In the genomic region with DNA sequence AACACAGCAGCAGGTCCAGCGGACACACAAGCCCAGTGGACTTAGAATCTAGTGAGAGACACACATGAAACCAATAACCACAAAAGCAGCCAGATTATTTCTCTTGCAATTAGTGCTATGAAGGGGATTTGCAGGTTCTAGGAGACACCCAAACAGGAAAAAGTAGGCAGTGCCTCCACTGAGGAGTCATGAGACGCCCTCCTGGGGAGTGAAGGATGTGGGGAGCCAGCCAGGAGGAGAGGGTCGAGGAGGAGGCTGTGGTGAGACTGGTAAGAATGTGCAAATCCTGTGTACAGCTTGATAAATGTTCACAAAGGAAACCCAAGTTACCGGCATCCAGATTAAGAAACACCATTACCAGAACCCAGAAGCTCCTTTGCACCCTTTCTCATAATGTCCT, we compare ENCODE assay signal across 17 cellular contexts. TPM values are rescaled to one million over a fixed set of nuclear protein-coding genes. Genes with fewer than 3 reads are reported as not detected.
DNase-seq lines count a peak whose midpoint lies in the region; ATAC-seq and TF ChIP-seq lines count a peak whose summit lies in the region.
"Had no signal": no experiment of that assay in that cellular context is flagged by ENCODE, and none has a peak within 500 bp of the region (broad histone marks: within the 10 kb centered on the region; RNA-seq: fewer than 3 reads in every experiment).

No MANE protein-coding gene starts in this region.

- no peak overlapping the region for H3K4me3 ChIP-seq in neuronal stem cell (ENCODE audit: low read length in 2 of 2)
- H3K4me3 ChIP-seq: BLaER1, GM23248 had no signal

- no peak overlapping the region for H2BK120ac ChIP-seq in neuronal stem cell (ENCODE audit: low read depth, low read length)

- H4K91ac ChIP-seq in neuronal stem cell (ENCODE audit: low read depth, low read length, poor library complexity): no peak overlapping the region

- POLR2A ChIA-PET in activated CD4-positive, alpha-beta T cell treated with anti-CD3 and anti-CD28 coated beads for 36 hours (lab: Charles Lee): no interaction called here
- POLR2A ChIA-PET in WTC11 (lab: Charles Lee): no interaction called here

- no peak overlapping the region for H4K8ac ChIP-seq in neuronal stem cell (ENCODE audit: low read depth, low read length)

- no peaks in the 10 kb centered on the region for H3K9me3 Mint-ChIP-seq in activated CD4-positive, alpha-beta T cell treated with anti-CD3 and anti-CD28 coated beads, Interleukin-2, amount 10 ng/mL, durations not matched to agents 24 days and 14 days
- no peaks in the 10 kb centered on the region for H3K9me3 Mint-ChIP-seq in activated CD4-positive, alpha-beta T cell treated with anti-CD3 and anti-CD28 coated beads for 36 hours (ENCODE audit: low read depth)
- H3K9me3 Mint-ChIP-seq in WTC11: peaks cover 6% of the 10 kb centered on the region

- H3K27me3 ChIP-seq in neuronal stem cell (ENCODE audit: control insufficient read depth in 3 of 3, insufficient read depth in 3 of 3, low read depth in 1 of 3, low read length in 3 of 3): no peaks in the 10 kb centered on the region
- H3K27me3 ChIP-seq: BLaER1 had no signal

- peak overlapping the region; percentile 58 for H3K18ac ChIP-seq in neuronal stem cell (ENCODE audit: low read length)

- peaks cover 1% of the 10 kb centered on the region for H3K27me3 Mint-ChIP-seq in activated CD4-positive, alpha-beta T cell treated with anti-CD3 and anti-CD28 coated beads, Interleukin-2, amount 10 ng/mL, durations not matched to agents 24 days and 14 days
- peaks cover 15% of the 10 kb centered on the region for H3K27me3 Mint-ChIP-seq in activated CD4-positive, alpha-beta T cell treated with anti-CD3 and anti-CD28 coated beads for 36 hours
- H3K27me3 Mint-ChIP-seq in WTC11 (ENCODE audit: low read depth): peaks cover 5% of the 10 kb centered on the region

- no peak for ATAC-seq in activated CD4-positive, alpha-beta T cell treated with anti-CD3 and anti-CD28 coated beads for 36 hours
- ATAC-seq in WTC11: no peak
- ATAC-seq in GM21360 (IDR thresholded peaks at IDR 0.05; ENCODE audit: unreplicated experiment): no peak
- ATAC-seq in GM19455 (IDR thresholded peaks at IDR 0.05; ENCODE audit: unreplicated experiment): no peak
- ATAC-seq: HCT116, HepG2 had no signal

- no CpG with 5 or more reads among the region's 4 CpGs for WGBS in neuronal stem cell (ENCODE audit: extremely low coverage in 2 of 2, insufficient read length in 2 of 2, insufficient replicate concordance in 1 of 2), 2 donors

- H3K4me1 Mint-ChIP-seq in activated CD4-positive, alpha-beta T cell treated with anti-CD3 and anti-CD28 coated beads, Interleukin-2, amount 10 ng/mL, durations not matched to agents 24 days and 14 days: no peaks in the 10 kb centered on the region
- H3K4me1 Mint-ChIP-seq in activated CD4-positive, alpha-beta T cell treated with anti-CD3 and anti-CD28 coated beads for 36 hours: no peaks in the 10 kb centered on the region
- peaks cover 11% of the 10 kb centered on the region for H3K4me1 Mint-ChIP-seq in WTC11
- H3K4me1 Mint-ChIP-seq: CD8-positive, alpha-beta memory T cell had no signal

- H3K4me1 ChIP-seq in neuronal stem cell (ENCODE audit: control insufficient read depth in 2 of 2, insufficient read depth in 1 of 2, low read depth in 1 of 2, low read length in 2 of 2): no peaks in the 10 kb centered on the region
- H3K4me1 ChIP-seq: BLaER1 had no signal

- no peak overlapping the region for H3K9ac ChIP-seq in neuronal stem cell (ENCODE audit: low read depth, low read length, poor library complexity)
- H3K9ac ChIP-seq: BLaER1, GM23248 had no signal

- H2BK5ac ChIP-seq in neuronal stem cell (ENCODE audit: low read length): no peak overlapping the region

- H2BK12ac ChIP-seq in neuronal stem cell (ENCODE audit: low read length): no peak overlapping the region

- no peak overlapping the region for H2AFZ ChIP-seq in neuronal stem cell (ENCODE audit: low read length)
- H2AFZ ChIP-seq: GM23248 had no signal

- H2AK5ac ChIP-seq in neuronal stem cell (ENCODE audit: low read depth, low read length): no peak overlapping the region

- no peak for TF ChIP-seq CTCF in WTC11 (IDR thresholded peaks at IDR 0.05)

- no peaks in the 10 kb centered on the region for H3K36me3 Mint-ChIP-seq in activated CD4-positive, alpha-beta T cell treated with anti-CD3 and anti-CD28 coated beads, Interleukin-2, amount 10 ng/mL, durations not matched to agents 24 days and 14 days (ENCODE audit: low read depth)
- no peaks in the 10 kb centered on the region for H3K36me3 Mint-ChIP-seq in activated CD4-positive, alpha-beta T cell treated with anti-CD3 and anti-CD28 coated beads for 36 hours (ENCODE audit: low read depth)
- no peaks in the 10 kb centered on the region for H3K36me3 Mint-ChIP-seq in WTC11
- H3K36me3 Mint-ChIP-seq: CD8-positive, alpha-beta memory T cell had no signal

- no peak overlapping the region for H3K4me3 Mint-ChIP-seq in activated CD4-positive, alpha-beta T cell treated with anti-CD3 and anti-CD28 coated beads, Interleukin-2, amount 10 ng/mL, durations not matched to agents 24 days and 14 days
- no peak overlapping the region for H3K4me3 Mint-ChIP-seq in activated CD4-positive, alpha-beta T cell treated with anti-CD3 and anti-CD28 coated beads for 36 hours
- no peak overlapping the region for H3K4me3 Mint-ChIP-seq in WTC11
- H3K4me3 Mint-ChIP-seq: CD8-positive, alpha-beta memory T cell had no signal

- intact Hi-C loops in activated CD4-positive, alpha-beta T cell treated with anti-CD3 and anti-CD28 coated beads, Interleukin-2, amount 10 ng/mL, durations not matched to agents 24 days and 14 days (cut with micrococcal nuclease): no loop called here
- intact Hi-C loops in activated CD4-positive, alpha-beta T cell treated with anti-CD3 and anti-CD28 coated beads for 36 hours (cut with DNase I, micrococcal nuclease): no loop called here

- H3K9me3 ChIP-seq in neuronal stem cell (replicated peaks in 1 of 2; ENCODE audit: control insufficient read depth in 2 of 2, insufficient read depth in 1 of 2, low read depth in 1 of 2, low read length in 2 of 2): no peaks in the 10 kb centered on the region
- H3K9me3 ChIP-seq: BLaER1, Caco-2 had no signal

- CTCF ChIA-PET in activated CD4-positive, alpha-beta T cell treated with anti-CD3 and anti-CD28 coated beads for 36 hours (lab: Charles Lee): interaction anchor here (0.9 kb wide), 1 partner anchor 98 kb away, joined by 3 read pairs; no protein-coding TSS in a partner anchor
- CTCF ChIA-PET in WTC11 (lab: Charles Lee): no interaction called here

- no peak overlapping the region for H3K4me2 ChIP-seq in neuronal stem cell (ENCODE audit: insufficient read depth, low read length, poor library complexity, severe bottlenecking)
- H3K4me2 ChIP-seq: BLaER1 had no signal

- no peaks in the 10 kb centered on the region for H3K36me3 ChIP-seq in neuronal stem cell (replicated peaks in 1 of 2; ENCODE audit: control insufficient read depth in 2 of 2, insufficient read depth in 2 of 2, low read length in 2 of 2)
- H3K36me3 ChIP-seq: BLaER1 had no signal

- H3K27ac Mint-ChIP-seq in activated CD4-positive, alpha-beta T cell treated with anti-CD3 and anti-CD28 coated beads, Interleukin-2, amount 10 ng/mL, durations not matched to agents 24 days and 14 days: no peak overlapping the region
- no peak overlapping the region for H3K27ac Mint-ChIP-seq in activated CD4-positive, alpha-beta T cell treated with anti-CD3 and anti-CD28 coated beads for 36 hours
- peak overlapping the region; percentile 42; the same call in 1 of the 2 replicates for H3K27ac Mint-ChIP-seq in WTC11
- H3K27ac Mint-ChIP-seq: CD8-positive, alpha-beta memory T cell had no signal

- peak; percentile 27 for DNase-seq in activated CD4-positive, alpha-beta T cell treated with anti-CD3 and anti-CD28 coated beads, Interleukin-2, amount 10 ng/mL, durations not matched to agents 24 days and 14 days
- DNase-seq in activated CD4-positive, alpha-beta T cell treated with anti-CD3 and anti-CD28 coated beads for 36 hours: no peak
- DNase-seq in WTC11 (ENCODE audit: low spot score) (no peak), neuronal stem cell (ENCODE audit: low spot score) (no peak), kidney glomerular epithelial cell (lab: John Stamatoyannopoulos, UW) (no peak)
- DNase-seq: AML-193; Caco-2; CD8-positive, alpha-beta memory T cell; GF-D8; GM23248 had no signal

- H2BK15ac ChIP-seq in neuronal stem cell (ENCODE audit: low read length): no peak overlapping the region

- no peak overlapping the region for H3K4ac ChIP-seq in neuronal stem cell (ENCODE audit: low read length)

- no peak overlapping the region for H3K14ac ChIP-seq in neuronal stem cell (ENCODE audit: low read length)

- no peak overlapping the region for H3K23ac ChIP-seq in neuronal stem cell (ENCODE audit: low read depth, low read length, poor library complexity)

- H3K27ac ChIP-seq in neuronal stem cell (replicated peaks; ENCODE audit: low read length): no peak overlapping the region
- H3K27ac ChIP-seq: 22Rv1, BLaER1, GM23248 had no signal

- H3K79me1 ChIP-seq in neuronal stem cell (ENCODE audit: low read depth, low read length): no peaks in the 10 kb centered on the region

TF ChIP-seq in WTC11, 78 proteins besides CTCF, POLR2A, EP300 and RAD21 (continues in another document):
- TF ChIP-seq SOX15 (CRISPR knock-in tag; IDR thresholded peaks at IDR 0.05): no peak
- TF ChIP-seq, protein P1, sequence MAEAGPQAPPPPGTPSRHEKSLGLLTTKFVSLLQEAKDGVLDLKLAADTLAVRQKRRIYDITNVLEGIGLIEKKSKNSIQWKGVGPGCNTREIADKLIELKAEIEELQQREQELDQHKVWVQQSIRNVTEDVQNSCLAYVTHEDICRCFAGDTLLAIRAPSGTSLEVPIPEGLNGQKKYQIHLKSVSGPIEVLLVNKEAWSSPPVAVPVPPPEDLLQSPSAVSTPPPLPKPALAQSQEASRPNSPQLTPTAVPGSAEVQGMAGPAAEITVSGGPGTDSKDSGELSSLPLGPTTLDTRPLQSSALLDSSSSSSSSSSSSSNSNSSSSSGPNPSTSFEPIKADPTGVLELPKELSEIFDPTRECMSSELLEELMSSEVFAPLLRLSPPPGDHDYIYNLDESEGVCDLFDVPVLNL (CRISPR knock-in tag; IDR thresholded peaks at IDR 0.05; ENCODE audit: borderline replicate concordance, low read depth): no peak

RNA-seq across cellular contexts. Expression of a gene that starts 2.7 kb away (rescaled TPM):
- not detected in 2 replicates for total RNA-seq in activated CD4-positive, alpha-beta T cell treated with anti-CD3 and anti-CD28 coated beads, Interleukin-2, amount 10 ng/mL, durations not matched to agents 24 days and 14 days
- not detected for total RNA-seq in activated CD4-positive, alpha-beta T cell treated with anti-CD3 and anti-CD28 coated beads for 36 hours
- total RNA-seq in WTC11 (2021): 1.7 to 2.4 TPM (median 2.0 TPM) in 3 replicates
- polyA plus RNA-seq in neuronal stem cell (2013, experiment 1 of 2): not detected
- not detected for polyA plus RNA-seq in neuronal stem cell (2013, experiment 2 of 2)
- total RNA-seq: A673; CD8-positive, alpha-beta memory T cell; GM23248; HepG2 had no signal
- polyA plus RNA-seq: CD8-positive, alpha-beta memory T cell; GM23248; HepG2 had no signal
